Comparison of ENCODE assay signal across 18 cellular contexts in genomic region chr14:101369916-101370592, GRCh38.
DNase-seq lines count a peak whose midpoint lies in the region; ATAC-seq and TF ChIP-seq lines count a peak whose summit lies in the region.
"Had no signal": no experiment of that assay in that cellular context is flagged by ENCODE, and none has a peak within 500 bp of the region (broad histone marks: within the 10 kb centered on the region; RNA-seq: fewer than 3 reads in every experiment).

No MANE protein-coding gene starts in this region.

- H3K14ac ChIP-seq in trophoblast cell (ENCODE audit: low read length): peak overlapping the region; percentile 20

- ATAC-seq in PC-3: no peak

- no peak for TF ChIP-seq CTCF in PC-3 (conservative IDR thresholded peaks at IDR 0.05; ENCODE audit: low read depth, low read length)

- no peak overlapping the region for H3K23ac ChIP-seq in trophoblast cell (ENCODE audit: low read length)

- peak overlapping the region; percentile 14 for H3K18ac ChIP-seq in trophoblast cell (ENCODE audit: low read length)

- no peak overlapping the region for H3K4me3 Mint-ChIP-seq in activated CD4-positive, alpha-beta memory T cell treated with anti-CD3 and anti-CD28 coated beads, Interleukin-2, amount 10 ng/mL, durations not matched to agents 7 days and 5 days
- H3K4me3 Mint-ChIP-seq: HFFc6 had no signal

- DNase-seq in Daoy (ENCODE audit: low read depth) (peak; percentile 30), H4 (ENCODE audit: low spot score) (peak; percentile 40), fibroblast of peridontal ligament (ENCODE audit: extremely low read depth) (peak; percentile 84), trophoblast cell (no peak), inferior parietal cortex (ENCODE audit: extremely low spot score) (no peak), PC-3 (no peak), amniotic stem cell (lab: John Stamatoyannopoulos, UW) (no peak)
- no peak for DNase-seq in activated CD4-positive, alpha-beta memory T cell treated with anti-CD3 and anti-CD28 coated beads, Interleukin-2, amount 10 ng/mL, durations not matched to agents 7 days and 5 days
- DNase-seq: DND-41, GOT3, HFFc6, NCI-H1092, NCI-H2081 treated with DMSO at 0.1 percent for 48 hours, NCI-H524 treated with DMSO at 0.1 percent for 48 hours, Peyer's patch, SIG-M5 had no signal

- H3K4me3 ChIP-seq in trophoblast cell (ENCODE audit: low read depth, low read length) (no peak overlapping the region), PC-3 (ENCODE audit: low read length) (no peak overlapping the region)
- H3K4me3 ChIP-seq: BLaER1, Peyer's patch had no signal

- WGBS in trophoblast cell (ENCODE audit: extremely low coverage, insufficient coverage, insufficient read length): no CpG with 5 or more reads among the region's 19 CpGs

- H2AK5ac ChIP-seq in trophoblast cell (ENCODE audit: low read length): peak overlapping the region; percentile 34

- H3K9ac ChIP-seq in trophoblast cell (ENCODE audit: low read length) (no peak overlapping the region), PC-3 (ENCODE audit: low read length) (no peak overlapping the region)
- H3K9ac ChIP-seq: BLaER1, KMS-11 had no signal

- no peak overlapping the region for H2AFZ ChIP-seq in trophoblast cell (ENCODE audit: insufficient read depth, low read length, poor library complexity)
- H2AFZ ChIP-seq in PC-3 (ENCODE audit: low read length): no peak overlapping the region

- H3K27ac Mint-ChIP-seq in activated CD4-positive, alpha-beta memory T cell treated with anti-CD3 and anti-CD28 coated beads, Interleukin-2, amount 10 ng/mL, durations not matched to agents 7 days and 5 days: no peak overlapping the region
- H3K27ac Mint-ChIP-seq: HFFc6 had no signal

- intact Hi-C loops in PC-3 (cut with micrococcal nuclease): no loop called here

- H3K27me3 Mint-ChIP-seq in activated CD4-positive, alpha-beta memory T cell treated with anti-CD3 and anti-CD28 coated beads, Interleukin-2, amount 10 ng/mL, durations not matched to agents 7 days and 5 days: no peaks in the 10 kb centered on the region

- CTCF ChIA-PET in PC-3 (lab: Charles Lee): no interaction called here
- CTCF ChIA-PET in activated CD4-positive, alpha-beta memory T cell treated with anti-CD3 and anti-CD28 coated beads, Interleukin-2, amount 10 ng/mL, durations not matched to agents 7 days and 5 days (lab: Charles Lee): no interaction called here

- H2BK120ac ChIP-seq in trophoblast cell (ENCODE audit: insufficient read depth, low read length, poor library complexity): peak overlapping the region; percentile 18

- no peak overlapping the region for H3K27ac ChIP-seq in trophoblast cell (ENCODE audit: low read depth, low read length)
- no peak overlapping the region for H3K27ac ChIP-seq in PC-3 (ENCODE audit: low read length)
- H3K27ac ChIP-seq: BLaER1, KMS-11, Peyer's patch had no signal

- no peaks in the 10 kb centered on the region for H3K9me3 Mint-ChIP-seq in activated CD4-positive, alpha-beta memory T cell treated with anti-CD3 and anti-CD28 coated beads, Interleukin-2, amount 10 ng/mL, durations not matched to agents 7 days and 5 days

- H2BK12ac ChIP-seq in trophoblast cell (ENCODE audit: low read length): peak overlapping the region; percentile 41

- H4K20me1 ChIP-seq in PC-3 (ENCODE audit: low read length): no peaks in the 10 kb centered on the region
- H4K20me1 ChIP-seq: BLaER1 had no signal

- H4K8ac ChIP-seq in trophoblast cell (ENCODE audit: low read depth, low read length): no peak overlapping the region

- H2BK5ac ChIP-seq in trophoblast cell (ENCODE audit: low read depth, low read length, poor library complexity): no peak overlapping the region

- BruUV-seq in PC-3 (replicated peaks; lab: Mats Ljungman, UMichigan): no TSS peak

- H3K79me2 ChIP-seq in trophoblast cell (ENCODE audit: control insufficient read depth, insufficient read depth, low read length, poor library complexity) (peaks cover 2% of the 10 kb centered on the region), PC-3 (ENCODE audit: low read length) (no peaks in the 10 kb centered on the region)

- POLR2A ChIA-PET in PC-3 (lab: Charles Lee; ENCODE audit: unreplicated experiment): no interaction called here
- POLR2A ChIA-PET in activated CD4-positive, alpha-beta memory T cell treated with anti-CD3 and anti-CD28 coated beads, Interleukin-2, amount 10 ng/mL, durations not matched to agents 7 days and 5 days (lab: Charles Lee): interaction anchor here (0.6 kb wide), 1 partner anchor 129 kb away, joined by 3 read pairs; no protein-coding TSS in a partner anchor

- no peaks in the 10 kb centered on the region for H3K36me3 Mint-ChIP-seq in activated CD4-positive, alpha-beta memory T cell treated with anti-CD3 and anti-CD28 coated beads, Interleukin-2, amount 10 ng/mL, durations not matched to agents 7 days and 5 days (ENCODE audit: low read depth)

- peak overlapping the region; percentile 92 for H4K91ac ChIP-seq in trophoblast cell (ENCODE audit: low read depth, low read length)

- H3K79me1 ChIP-seq in trophoblast cell (ENCODE audit: low read length): peaks cover 39% of the 10 kb centered on the region

- no peaks in the 10 kb centered on the region for H3K27me3 ChIP-seq in trophoblast cell (ENCODE audit: insufficient read depth, low read length)
- no peaks in the 10 kb centered on the region for H3K27me3 ChIP-seq in PC-3 (ENCODE audit: low read length)
- H3K27me3 ChIP-seq: BLaER1, Peyer's patch had no signal

- H3K9me3 ChIP-seq in trophoblast cell (ENCODE audit: insufficient read depth, low read depth, low read length): peaks cover 6% of the 10 kb centered on the region
- H3K9me3 ChIP-seq in PC-3 (ENCODE audit: low read length): no peaks in the 10 kb centered on the region
- H3K9me3 ChIP-seq: BLaER1, Peyer's patch had no signal

- H3K4me1 Mint-ChIP-seq in activated CD4-positive, alpha-beta memory T cell treated with anti-CD3 and anti-CD28 coated beads, Interleukin-2, amount 10 ng/mL, durations not matched to agents 7 days and 5 days: no peaks in the 10 kb centered on the region

- H3K36me3 ChIP-seq in trophoblast cell (ENCODE audit: control insufficient read depth in 1 of 2, insufficient read depth in 2 of 2, low read length in 2 of 2): no peaks in the 10 kb centered on the region
- H3K36me3 ChIP-seq in PC-3 (ENCODE audit: low read depth, low read length): no peaks in the 10 kb centered on the region
- H3K36me3 ChIP-seq: BLaER1, Peyer's patch had no signal

- H3K9me2 ChIP-seq in PC-3 (replicated peaks; ENCODE audit: low read length): no peaks in the 10 kb centered on the region

- H4K12ac ChIP-seq in trophoblast cell (ENCODE audit: low read depth, low read length): no peak overlapping the region

- H3K4ac ChIP-seq in trophoblast cell (ENCODE audit: low read depth, low read length): no peak overlapping the region

- H3K4me1 ChIP-seq in trophoblast cell (ENCODE audit: control insufficient read depth in 1 of 2, insufficient read depth in 2 of 2, low read length in 2 of 2) (peaks cover 33 to 38% of the 10 kb centered on the region in 2 experiments), PC-3 (ENCODE audit: insufficient read depth, low read length) (no peaks in the 10 kb centered on the region)
- H3K4me1 ChIP-seq: Peyer's patch had no signal

- H3K4me2 ChIP-seq in trophoblast cell (ENCODE audit: low read length): no peak overlapping the region
- no peak overlapping the region for H3K4me2 ChIP-seq in PC-3 (ENCODE audit: low read length)
- H3K4me2 ChIP-seq: BLaER1, KMS-11 had no signal

- no peaks in the 10 kb centered on the region for H3F3A ChIP-seq in PC-3 (ENCODE audit: low read length, unreplicated experiment)

Comparison
In these comparisons a context has a peak if more than half of its experiments do, and no peak if none do; other contexts are left out.
1. DNase-seq: peak in Daoy (single experiment), H4 (single experiment) and fibroblast of peridontal ligament (single experiment); none in trophoblast cell (0 of 2), inferior parietal cortex (single experiment), PC-3 (single experiment), amniotic stem cell (single experiment) and activated CD4-positive, alpha-beta memory T cell treated with anti-CD3 and anti-CD28 coated beads, Interleukin-2, amount 10 ng/mL, durations not matched to agents 7 days and 5 days (single experiment).